In genomic region chr3:191260431-191261303, GRCh38 we compare ENCODE assay signal across 1 cellular context.
TF ChIP-seq lines count a peak whose summit lies in the region.

No MANE protein-coding gene starts in this region.

TF ChIP-seq in HCT116, 20 proteins besides CTCF, POLR2A, EP300 and RAD21 (continued from another document):
- TF ChIP-seq, protein P1, sequence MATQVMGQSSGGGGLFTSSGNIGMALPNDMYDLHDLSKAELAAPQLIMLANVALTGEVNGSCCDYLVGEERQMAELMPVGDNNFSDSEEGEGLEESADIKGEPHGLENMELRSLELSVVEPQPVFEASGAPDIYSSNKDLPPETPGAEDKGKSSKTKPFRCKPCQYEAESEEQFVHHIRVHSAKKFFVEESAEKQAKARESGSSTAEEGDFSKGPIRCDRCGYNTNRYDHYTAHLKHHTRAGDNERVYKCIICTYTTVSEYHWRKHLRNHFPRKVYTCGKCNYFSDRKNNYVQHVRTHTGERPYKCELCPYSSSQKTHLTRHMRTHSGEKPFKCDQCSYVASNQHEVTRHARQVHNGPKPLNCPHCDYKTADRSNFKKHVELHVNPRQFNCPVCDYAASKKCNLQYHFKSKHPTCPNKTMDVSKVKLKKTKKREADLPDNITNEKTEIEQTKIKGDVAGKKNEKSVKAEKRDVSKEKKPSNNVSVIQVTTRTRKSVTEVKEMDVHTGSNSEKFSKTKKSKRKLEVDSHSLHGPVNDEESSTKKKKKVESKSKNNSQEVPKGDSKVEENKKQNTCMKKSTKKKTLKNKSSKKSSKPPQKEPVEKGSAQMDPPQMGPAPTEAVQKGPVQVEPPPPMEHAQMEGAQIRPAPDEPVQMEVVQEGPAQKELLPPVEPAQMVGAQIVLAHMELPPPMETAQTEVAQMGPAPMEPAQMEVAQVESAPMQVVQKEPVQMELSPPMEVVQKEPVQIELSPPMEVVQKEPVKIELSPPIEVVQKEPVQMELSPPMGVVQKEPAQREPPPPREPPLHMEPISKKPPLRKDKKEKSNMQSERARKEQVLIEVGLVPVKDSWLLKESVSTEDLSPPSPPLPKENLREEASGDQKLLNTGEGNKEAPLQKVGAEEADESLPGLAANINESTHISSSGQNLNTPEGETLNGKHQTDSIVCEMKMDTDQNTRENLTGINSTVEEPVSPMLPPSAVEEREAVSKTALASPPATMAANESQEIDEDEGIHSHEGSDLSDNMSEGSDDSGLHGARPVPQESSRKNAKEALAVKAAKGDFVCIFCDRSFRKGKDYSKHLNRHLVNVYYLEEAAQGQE (IDR thresholded peaks at IDR 0.05; ENCODE audit: low read depth), result no peak
- TF ChIP-seq ZNF274 (IDR thresholded peaks at IDR 0.05; ENCODE audit: low read depth, low read length) (no peak), ELF1 (IDR thresholded peaks at IDR 0.05; ENCODE audit: borderline replicate concordance, low read depth) (no peak), SRF (IDR thresholded peaks at IDR 0.05; ENCODE audit: low read depth) (no peak), ATF3 (IDR thresholded peaks at IDR 0.05) (no peak), POLR2AphosphoS5 (IDR thresholded peaks at IDR 0.05; ENCODE audit: low read depth, low read length) (no peak), JUND (IDR thresholded peaks at IDR 0.05) (no peak), SP1 (IDR thresholded peaks at IDR 0.05; ENCODE audit: low read depth) (no peak)
